Comparison of ENCODE assay signal across 17 cellular contexts in genomic region chr19:5563941-5564612, GRCh38. TPM values are rescaled to one million over a fixed set of nuclear protein-coding genes. Genes with fewer than 3 reads are reported as not detected.
DNase-seq lines count a peak whose midpoint lies in the region; FAIRE-seq and TF ChIP-seq lines count a peak whose summit lies in the region.
"Had no signal": no experiment of that assay in that cellular context is flagged by ENCODE, and none has a peak within 500 bp of the region (broad histone marks: within the 10 kb centered on the region; RNA-seq: fewer than 3 reads in every experiment).

No MANE protein-coding gene starts in this region.

- H3K4me3 ChIP-seq in NB4 (ENCODE audit: low read depth, low read length): no peak overlapping the region
- H3K4me3 ChIP-seq in epithelial cell of esophagus (ENCODE audit: low read length): no peak overlapping the region
- H3K4me3 ChIP-seq in skin epidermis: peak overlapping the region in 3 of 7 experiments; percentile 14 to 63 (median 25)
- H3K4me3 ChIP-seq in kidney (ENCODE audit: low read length in 2 of 2): no peak overlapping the region
- H3K4me3 ChIP-seq: tibial nerve had no signal

- H3K9me3 ChIP-seq in kidney (ENCODE audit: control insufficient read depth in 1 of 2, low read length in 2 of 2): peaks cover 0 to 9% of the 10 kb centered on the region in 2 donors

- no peak for TF ChIP-seq POLR2A in NB4 (IDR thresholded peaks at IDR 0.05; ENCODE audit: extremely low read depth, insufficient read length)

- intact Hi-C loops in kidney (cut with DNase I): no loop called here

- no peaks in the 10 kb centered on the region for H3K36me3 ChIP-seq in kidney (ENCODE audit: control insufficient read depth in 1 of 2, insufficient read depth in 2 of 2, low read length in 2 of 2)

- no peak overlapping the region for H3K9ac ChIP-seq in kidney (ENCODE audit: low read length in 2 of 2)

- TF ChIP-seq CTCF in NB4 (IDR thresholded peaks at IDR 0.05; ENCODE audit: low read depth, low read length) (no peak), epithelial cell of esophagus (IDR thresholded peaks at IDR 0.05; ENCODE audit: insufficient read depth, low read depth, low read length, missing control alignments) (no peak), kidney (IDR thresholded peaks at IDR 0.05; ENCODE audit: borderline replicate concordance, extremely low read depth, insufficient read depth) (no peak)

- H3K27ac ChIP-seq in skin epidermis (peak overlapping the region in 12 of 21 experiments; percentile 9 to 95 (median 40)), kidney (ENCODE audit: low read depth in 2 of 2, low read length in 2 of 2) (no peak overlapping the region), caudate nucleus (ENCODE audit: low read depth, low read length) (no peak overlapping the region)
- H3K27ac ChIP-seq: tibial nerve had no signal

- DNase-seq in NCI-H1417 (lab: John Stamatoyannopoulos, UW) (peak in 2 of 3 experiments; percentile 30 to 53), NCI-H1417 treated with DMSO at 0.1 percent for 48 hours (lab: John Stamatoyannopoulos, UW) (no peak), NB4 (ENCODE audit: low read depth) (peak; percentile 42), epithelial cell of esophagus (ENCODE audit: low read depth) (peak; percentile 87), kidney (no peak), caudate nucleus (lab: John Stamatoyannopoulos, UW) (no peak), midbrain (lab: John Stamatoyannopoulos, UW) (no peak)
- DNase-seq: ACHN; activated CD4-positive, alpha-beta memory T cell treated with anti-CD3 and anti-CD28 coated beads, Interleukin-2, amount 10 ng/mL, durations not matched to agents 7 days and 5 days; activated naive CD4-positive, alpha-beta T cell treated with Interleukin-2 at 50 U/mL for 16 hours; GDM1; immature natural killer cell; NCI-H1436 treated with DMSO at 0.1 percent for 48 hours; nephron progenitor cell; small intestine had no signal

- FAIRE-seq in kidney (lab: Jason Lieb, UNC): no peak
- FAIRE-seq: small intestine had no signal

- no peaks in the 10 kb centered on the region for H3K4me1 ChIP-seq in kidney (ENCODE audit: control insufficient read depth in 1 of 2, insufficient read depth in 1 of 2, low read depth in 1 of 2, low read length in 2 of 2)

RNA-seq across cellular contexts. Expression of gene TINCR, which starts 3.7 kb away (rescaled TPM):
- total RNA-seq in kidney: 0.94 TPM
- 2.2 TPM for polyA plus RNA-seq in kidney (ENCODE audit: insufficient read depth, low read depth, low replicate concordance)

RNA-seq across cellular contexts. Expression of gene SAFB2, which starts 58.5 kb away (rescaled TPM):
- 113 TPM for total RNA-seq in kidney
- polyA plus RNA-seq in kidney (ENCODE audit: insufficient read depth, low read depth, low replicate concordance): 67.1 TPM

RNA-seq across cellular contexts. Expression of gene SAFB, which starts 58.8 kb away (rescaled TPM):
- total RNA-seq in kidney: 88.6 TPM
- 35.0 TPM for polyA plus RNA-seq in kidney (ENCODE audit: insufficient read depth, low read depth, low replicate concordance)

Comparison
In these comparisons a context has a peak if more than half of its experiments do, and no peak if none do; other contexts are left out.
1. DNase-seq: peak in NCI-H1417 (2 of 3), NB4 (single experiment) and epithelial cell of esophagus (single experiment); none in NCI-H1417 treated with DMSO at 0.1 percent for 48 hours (single experiment), kidney (single experiment), caudate nucleus (0 of 61) and midbrain (single experiment).
2. H3K27ac ChIP-seq: peak in skin epidermis (12 of 21); none in kidney (0 of 2) and caudate nucleus (single experiment).